Comparison of ENCODE assay signal across 1 cellular context in genomic region chr17:45123076-45123770, GRCh38.
TF ChIP-seq lines count a peak whose summit lies in the region.

No MANE protein-coding gene starts in this region.

TF ChIP-seq in GM23338, 12 proteins besides CTCF, POLR2A, EP300 and RAD21:
- TF ChIP-seq REST (IDR thresholded peaks at IDR 0.05; ENCODE audit: unreplicated experiment), result no peak
